14 cellular contexts compared by ENCODE assay signal in genomic region chr3:42161050-42161935, GRCh38.
DNase-seq lines count a peak whose midpoint lies in the region; TF ChIP-seq lines count a peak whose summit lies in the region.
"Had no signal": no experiment of that assay in that cellular context is flagged by ENCODE, and none has a peak within 500 bp of the region (broad histone marks: within the 10 kb centered on the region; RNA-seq: fewer than 3 reads in every experiment).

No MANE protein-coding gene starts in this region.

- peak overlapping the region; percentile 6 for H3K9ac ChIP-seq in skeletal muscle satellite cell (ENCODE audit: low read depth, low read length)

- peaks cover 35% of the 10 kb centered on the region for H3K4me1 ChIP-seq in skeletal muscle satellite cell (ENCODE audit: control insufficient read depth, insufficient read depth, low read length)

- peak overlapping the region; percentile 40 for H3K4me2 ChIP-seq in skeletal muscle satellite cell (ENCODE audit: low read length)

- peak; percentile 32 for DNase-seq in H7
- DNase-seq in glomerular visceral epithelial cell (ENCODE audit: extremely low spot score): peak; percentile 10
- no peak for DNase-seq in COR-L47 (lab: John Stamatoyannopoulos, UW)
- no peak for DNase-seq in GM13977 (ENCODE audit: low spot score)
- no peak for DNase-seq in GM13976 (ENCODE audit: low spot score)
- no peak for DNase-seq in islet precursor cell
- DNase-seq: activated CD8-positive, alpha-beta memory T cell treated with anti-CD3 and anti-CD28 coated beads, Interleukin-2, amount 10 ng/mL, durations not matched to agents 7 days and 5 days; aorta; DMS79; GOT3 had no signal

- H3K36me3 ChIP-seq in H7 (replicated peaks; ENCODE audit: control insufficient read depth, insufficient read depth, low read length) (no peaks in the 10 kb centered on the region), skeletal muscle satellite cell (ENCODE audit: insufficient read depth, low read length) (no peaks in the 10 kb centered on the region)
- H3K36me3 ChIP-seq: esophagus muscularis mucosa had no signal

- peak overlapping the region; percentile 73 for H3K27ac ChIP-seq in VCaP

- no peak overlapping the region for H3K4me3 ChIP-seq in H7 (ENCODE audit: insufficient read depth, low read depth, low read length)
- H3K4me3 ChIP-seq in skeletal muscle satellite cell (ENCODE audit: low read length): peak overlapping the region; percentile 21
- H3K4me3 ChIP-seq: lung had no signal

- TF ChIP-seq CTCF in VCaP (conservative IDR thresholded peaks at IDR 0.05) (no peak), GM13977 (IDR thresholded peaks at IDR 0.05; ENCODE audit: extremely low read depth, insufficient read depth, missing control alignments) (no peak), GM13976 (IDR thresholded peaks at IDR 0.05; ENCODE audit: borderline replicate concordance, control extremely low read depth, extremely low read depth, insufficient read depth, missing control alignments) (no peak)

- in situ Hi-C loops in GM13977 (cut with MboI; ENCODE audit: low pct_unique_long_range_greater_than_20kb, low sequenced_read_pairs, unreplicated experiment) (no loop called here), GM13976 (cut with MboI; ENCODE audit: low sequenced_read_pairs, unreplicated experiment) (no loop called here)

- H3K27me3 ChIP-seq in H7 (ENCODE audit: control insufficient read depth, insufficient read depth, low read length) (no peaks in the 10 kb centered on the region), skeletal muscle satellite cell (ENCODE audit: control insufficient read depth, insufficient read depth, low read length) (no peaks in the 10 kb centered on the region)
- H3K27me3 ChIP-seq: esophagus muscularis mucosa had no signal

- H3K9me3 ChIP-seq in skeletal muscle satellite cell (replicated peaks; ENCODE audit: low read length): no peaks in the 10 kb centered on the region
- H3K9me3 ChIP-seq: esophagus muscularis mucosa had no signal

Comparison
In these comparisons a context has a peak if more than half of its experiments do, and no peak if none do; other contexts are left out.
1. DNase-seq: peak in H7 (single experiment) and glomerular visceral epithelial cell (single experiment); none in COR-L47 (single experiment), GM13977 (single experiment), GM13976 (single experiment) and islet precursor cell (single experiment).